ENCODE assay signal across 26 cellular contexts in genomic region chr16:48628359-48628985, GRCh38. TPM values are rescaled to one million over a fixed set of nuclear protein-coding genes. Genes with fewer than 3 reads are reported as not detected.
DNase-seq lines count a peak whose midpoint lies in the region; ATAC-seq and TF ChIP-seq lines count a peak whose summit lies in the region.
"Had no signal": no experiment of that assay in that cellular context is flagged by ENCODE, and none has a peak within 500 bp of the region (broad histone marks: within the 10 kb centered on the region; RNA-seq: fewer than 3 reads in every experiment).

No MANE protein-coding gene starts in this region.

- no peak overlapping the region for H3K23ac ChIP-seq in IMR-90 (ENCODE audit: low read depth, low read length)

- H3K18ac ChIP-seq in IMR-90 (ENCODE audit: low read depth, low read length), result no peak overlapping the region

- H4K91ac ChIP-seq in IMR-90 (ENCODE audit: insufficient read depth, low read depth, low read length), result no peak overlapping the region

- H3K36me3 ChIP-seq in IMR-90 (ENCODE audit: control insufficient read depth, insufficient read depth, low read length), result no peaks in the 10 kb centered on the region
- no peaks in the 10 kb centered on the region for H3K36me3 ChIP-seq in esophagus muscularis mucosa
- H3K36me3 ChIP-seq in sigmoid colon, result no peaks in the 10 kb centered on the region
- H3K36me3 ChIP-seq: BLaER1 treated with 17β-estradiol and CSF1 and Interleukin-3, amounts not matched to agents 10 nM and 100 nM; Peyer's patch; SJCRH30 had no signal

- TF ChIP-seq EP300 in esophagus muscularis mucosa (IDR thresholded peaks at IDR 0.05) (no peak), sigmoid colon (IDR thresholded peaks at IDR 0.05) (no peak)

- no peak overlapping the region for H2BK5ac ChIP-seq in IMR-90 (ENCODE audit: low read depth, low read length, poor library complexity, severe bottlenecking)

- dilution Hi-C loops in IMR-90 (cut with HindIII; ENCODE audit: low sequenced_read_pairs, unreplicated experiment), result no loop called here

- no peak overlapping the region for H2BK20ac ChIP-seq in IMR-90 (ENCODE audit: low read depth, low read length)

- TF ChIP-seq CTCF in IMR-90 (conservative IDR thresholded peaks at IDR 0.05; ENCODE audit: low read depth, low read length), result no peak
- TF ChIP-seq CTCF in esophagus muscularis mucosa (IDR thresholded peaks at IDR 0.05), result no peak
- TF ChIP-seq CTCF in sigmoid colon (IDR thresholded peaks at IDR 0.05), result no peak

- POLR2A ChIA-PET in activated CD4-positive, alpha-beta T cell treated with anti-CD3 and anti-CD28 coated beads for 36 hours (lab: Charles Lee), result interaction anchor here (0.6 kb wide), 1 partner anchor 208 kb away, joined by 4 read pairs; no protein-coding TSS in a partner anchor
- POLR2A ChIA-PET in IMR-90 (lab: Charles Lee; ENCODE audit: unreplicated experiment), result no interaction called here

- H3K4ac ChIP-seq in IMR-90 (ENCODE audit: low read depth, low read length), result no peak overlapping the region

- no peak overlapping the region for H3K27ac Mint-ChIP-seq in activated CD4-positive, alpha-beta T cell treated with anti-CD3 and anti-CD28 coated beads, Interleukin-2, amount 10 ng/mL, durations not matched to agents 24 days and 14 days
- no peak overlapping the region for H3K27ac Mint-ChIP-seq in activated CD4-positive, alpha-beta T cell treated with anti-CD3 and anti-CD28 coated beads for 36 hours
- H3K27ac Mint-ChIP-seq: CD4-positive, alpha-beta memory T cell; HFFc6 had no signal

- H3K4me1 ChIP-seq in IMR-90 (ENCODE audit: control insufficient read depth, insufficient read depth, low read length) (peaks cover 2% of the 10 kb centered on the region; the same call in 1 of the 2 replicates), esophagus muscularis mucosa (peaks cover 7 to 21% (median 19%) of the 10 kb centered on the region in 4 donors), sigmoid colon (peaks cover 0 to 17% (median 12%) of the 10 kb centered on the region in 4 donors)
- H3K4me1 ChIP-seq: SJCRH30 had no signal

- intact Hi-C loops in activated CD4-positive, alpha-beta T cell treated with anti-CD3 and anti-CD28 coated beads, Interleukin-2, amount 10 ng/mL, durations not matched to agents 24 days and 14 days (cut with micrococcal nuclease), result no loop called here
- intact Hi-C loops in activated CD4-positive, alpha-beta T cell treated with anti-CD3 and anti-CD28 coated beads for 36 hours (cut with DNase I, micrococcal nuclease), result loop anchor here in 1 of 2 experiments (5.0 kb wide), 1 partner anchor 381 kb away; the partner anchor contains the start of gene ABCC11
- intact Hi-C loops in IMR-90 (cut with micrococcal nuclease), result no loop called here
- intact Hi-C loops in esophagus muscularis mucosa (cut with DNase I), result loop anchor here (10.0 kb wide), 1 partner anchor 384 kb away; the partner anchor contains the start of genes ABCC11 and LONP2
- intact Hi-C loops in sigmoid colon (cut with DNase I), result no loop called here

- no peaks in the 10 kb centered on the region for H4K20me1 ChIP-seq in IMR-90 (ENCODE audit: insufficient read depth, low read length)
- H4K20me1 ChIP-seq: BLaER1 treated with 17β-estradiol and CSF1 and Interleukin-3, amounts not matched to agents 10 nM and 100 nM had no signal

- H3K9ac ChIP-seq in IMR-90 (ENCODE audit: low read depth, low read length), result no peak overlapping the region
- H3K9ac ChIP-seq: BLaER1 treated with 17β-estradiol and CSF1 and Interleukin-3, amounts not matched to agents 10 nM and 100 nM had no signal

- no peak overlapping the region for H3K4me2 ChIP-seq in IMR-90 (ENCODE audit: low read depth, low read length)
- H3K4me2 ChIP-seq: BLaER1 treated with 17β-estradiol and CSF1 and Interleukin-3, amounts not matched to agents 10 nM and 100 nM had no signal

- no peak overlapping the region for H3K4me3 ChIP-seq in IMR-90 (ENCODE audit: insufficient read depth, low read depth, low read length)
- H3K4me3 ChIP-seq in esophagus muscularis mucosa, result no peak overlapping the region
- H3K4me3 ChIP-seq in sigmoid colon, result no peak overlapping the region
- H3K4me3 ChIP-seq: BLaER1 treated with 17β-estradiol and CSF1 and Interleukin-3, amounts not matched to agents 10 nM and 100 nM; Peyer's patch; SJCRH30 had no signal

- H3K9me3 ChIP-seq in IMR-90 (ENCODE audit: control insufficient read depth, insufficient read depth, low read length) (no peaks in the 10 kb centered on the region), esophagus muscularis mucosa (no peaks in the 10 kb centered on the region), sigmoid colon (no peaks in the 10 kb centered on the region)
- H3K9me3 ChIP-seq: BLaER1 treated with 17β-estradiol and CSF1 and Interleukin-3, amounts not matched to agents 10 nM and 100 nM; Caco-2; Peyer's patch; SJCRH30 had no signal

- H2AK9ac ChIP-seq in IMR-90 (replicated peaks; ENCODE audit: low read depth, low read length, poor library complexity), result peak overlapping the region; percentile 50

- ATAC-seq in activated CD4-positive, alpha-beta T cell treated with anti-CD3 and anti-CD28 coated beads for 36 hours, result no peak
- no peak for ATAC-seq in IMR-90 (ENCODE audit: low read depth)

- no peak overlapping the region for H3K4me3 Mint-ChIP-seq in activated CD4-positive, alpha-beta T cell treated with anti-CD3 and anti-CD28 coated beads, Interleukin-2, amount 10 ng/mL, durations not matched to agents 24 days and 14 days
- H3K4me3 Mint-ChIP-seq in activated CD4-positive, alpha-beta T cell treated with anti-CD3 and anti-CD28 coated beads for 36 hours, result no peak overlapping the region
- H3K4me3 Mint-ChIP-seq: CD4-positive, alpha-beta memory T cell; H9; HFFc6 had no signal

- no peaks in the 10 kb centered on the region for H3K79me1 ChIP-seq in IMR-90 (ENCODE audit: low read depth in 1 of 2, low read length in 2 of 2)

- peaks cover 10% of the 10 kb centered on the region for H3K27me3 Mint-ChIP-seq in activated CD4-positive, alpha-beta T cell treated with anti-CD3 and anti-CD28 coated beads, Interleukin-2, amount 10 ng/mL, durations not matched to agents 24 days and 14 days
- no peaks in the 10 kb centered on the region for H3K27me3 Mint-ChIP-seq in activated CD4-positive, alpha-beta T cell treated with anti-CD3 and anti-CD28 coated beads for 36 hours

- H3K9me1 ChIP-seq in IMR-90 (ENCODE audit: insufficient read depth, low read length), result no peaks in the 10 kb centered on the region

- H2AK5ac ChIP-seq in IMR-90 (ENCODE audit: low read depth, low read length), result no peak overlapping the region

- no peak overlapping the region for H3K14ac ChIP-seq in IMR-90 (replicated peaks; ENCODE audit: low read depth, low read length)

- in situ Hi-C loops in IMR-90 (cut with MboI; ENCODE audit: low sequenced_read_pairs), result loop anchor here (5.0 kb wide), 2 partner anchors 276 to 391 kb away; no protein-coding TSS in a partner anchor

- H3K4me1 Mint-ChIP-seq in activated CD4-positive, alpha-beta T cell treated with anti-CD3 and anti-CD28 coated beads, Interleukin-2, amount 10 ng/mL, durations not matched to agents 24 days and 14 days, result peaks cover 11% of the 10 kb centered on the region
- H3K4me1 Mint-ChIP-seq in activated CD4-positive, alpha-beta T cell treated with anti-CD3 and anti-CD28 coated beads for 36 hours, result peaks cover 11% of the 10 kb centered on the region

- H4K5ac ChIP-seq in IMR-90 (ENCODE audit: low read depth, low read length), result no peak overlapping the region

- H3K36me3 Mint-ChIP-seq in activated CD4-positive, alpha-beta T cell treated with anti-CD3 and anti-CD28 coated beads, Interleukin-2, amount 10 ng/mL, durations not matched to agents 24 days and 14 days (ENCODE audit: low read depth), result no peaks in the 10 kb centered on the region
- H3K36me3 Mint-ChIP-seq in activated CD4-positive, alpha-beta T cell treated with anti-CD3 and anti-CD28 coated beads for 36 hours (ENCODE audit: low read depth), result no peaks in the 10 kb centered on the region
- H3K36me3 Mint-ChIP-seq: CD4-positive, alpha-beta memory T cell had no signal

- no TSS peak for BruUV-seq in IMR-90 (replicated peaks; lab: Mats Ljungman, UMichigan)

- H2AFZ ChIP-seq in IMR-90 (replicated peaks; ENCODE audit: low read length, poor library complexity), result peak overlapping the region; percentile 34

- H3K56ac ChIP-seq in IMR-90 (ENCODE audit: extremely low read depth, insufficient read depth, low read length), result no peak overlapping the region

- no peak for TF ChIP-seq RAD21 in IMR-90 (IDR thresholded peaks at IDR 0.05; ENCODE audit: low read length)

- no peak for TF ChIP-seq POLR2A in IMR-90 (IDR thresholded peaks at IDR 0.05; ENCODE audit: low read depth, low read length)
- TF ChIP-seq POLR2A in esophagus muscularis mucosa (IDR thresholded peaks at IDR 0.05; ENCODE audit: low read depth), result no peak
- no peak for TF ChIP-seq POLR2A in sigmoid colon (IDR thresholded peaks at IDR 0.05)

- no peak overlapping the region for H2BK120ac ChIP-seq in IMR-90 (ENCODE audit: low read depth, low read length)

- no peaks in the 10 kb centered on the region for H3K9me3 Mint-ChIP-seq in activated CD4-positive, alpha-beta T cell treated with anti-CD3 and anti-CD28 coated beads, Interleukin-2, amount 10 ng/mL, durations not matched to agents 24 days and 14 days
- H3K9me3 Mint-ChIP-seq in activated CD4-positive, alpha-beta T cell treated with anti-CD3 and anti-CD28 coated beads for 36 hours (ENCODE audit: low read depth), result no peaks in the 10 kb centered on the region
- H3K9me3 Mint-ChIP-seq: HFFc6 had no signal

- CTCF ChIA-PET in activated CD4-positive, alpha-beta T cell treated with anti-CD3 and anti-CD28 coated beads for 36 hours (lab: Charles Lee), result interaction anchor here (1.3 to 5.4 kb wide), 6 partner anchors 15 to 272 kb away, joined by 4 to 45 read pairs (median 6); no protein-coding TSS in a partner anchor
- CTCF ChIA-PET in IMR-90 (lab: Yijun Ruan, JAX), result no interaction called here

- 94% methylated on average over 6 of the region's 9 CpGs; no CpG with 5 or more reads in 1 of the 2 experiments for WGBS in IMR-90 (ENCODE audit: extremely low coverage in 2 of 2, insufficient read length in 1 of 2), 2 experiments
- WGBS in esophagus muscularis mucosa, result 88% methylated on average over 9 of the region's 9 CpGs
- WGBS in sigmoid colon, 2 donors, result 86 to 92% methylated on average over 9 of the region's 9 CpGs

- H3K27ac ChIP-seq in IMR-90 (ENCODE audit: insufficient read depth, low read length), result no peak overlapping the region
- no peak overlapping the region for H3K27ac ChIP-seq in esophagus muscularis mucosa (replicated peaks in 1 of 4)
- H3K27ac ChIP-seq in sigmoid colon, result no peak overlapping the region
- H3K27ac ChIP-seq: BLaER1 treated with 17β-estradiol and CSF1 and Interleukin-3, amounts not matched to agents 10 nM and 100 nM; Peyer's patch; SJCRH30 had no signal

- H2BK15ac ChIP-seq in IMR-90 (ENCODE audit: low read depth, low read length), result no peak overlapping the region

- H3K27me3 ChIP-seq in IMR-90 (ENCODE audit: control insufficient read depth, insufficient read depth, low read length) (no peaks in the 10 kb centered on the region; the same call in 1 of the 2 replicates), esophagus muscularis mucosa (no peaks in the 10 kb centered on the region), sigmoid colon (no peaks in the 10 kb centered on the region)
- H3K27me3 ChIP-seq: BLaER1 treated with 17β-estradiol and CSF1 and Interleukin-3, amounts not matched to agents 10 nM and 100 nM; Peyer's patch; SJCRH30 had no signal

- no peak overlapping the region for H4K8ac ChIP-seq in IMR-90 (ENCODE audit: low read depth in 2 of 2, low read length in 2 of 2)

- DNase-seq in activated CD4-positive, alpha-beta T cell treated with anti-CD3 and anti-CD28 coated beads, Interleukin-2, amount 10 ng/mL, durations not matched to agents 24 days and 14 days, result peak; percentile 53
- no peak for DNase-seq in activated CD4-positive, alpha-beta T cell treated with anti-CD3 and anti-CD28 coated beads for 36 hours
- no peak for DNase-seq in IMR-90
- DNase-seq in esophagus muscularis mucosa (ENCODE audit: extremely low spot score), result peak; percentile 79
- DNase-seq in sigmoid colon, result peak; percentile 11
- no peak for DNase-seq in stimulated activated CD4-positive, alpha-beta T cell treated with anti-CD3 and anti-CD28 coated beads, Interleukin-4, amount 100 ng/mL, for 1 hour
- DNase-seq in LoVo (ENCODE audit: low spot score), result no peak
- DNase-seq in NCI-H1105 treated with DMSO at 0.1 percent for 48 hours (lab: John Stamatoyannopoulos, UW), result no peak
- DNase-seq: 8988T; Caco-2; CD4-positive, alpha-beta memory T cell; DMS 273 treated with DMSO at 0.1 percent for 48 hours; DMS79 treated with DMSO at 0.1 percent for 48 hours; H9; HFFc6; KBM-7; NCI-H1092; NCI-H1436 treated with DMSO at 0.1 percent for 48 hours; NCI-H1930; NCI-H345; NCI-H524; NCI-H774; NK-92 treated with Interleukin-12 subunit alpha and Interleukin-12 subunit beta, amount 100 ng/mL, for 24 hours; SJCRH30 had no signal

RNA-seq across cellular contexts. Expression of gene N4BP1, which starts 18.5 kb away (rescaled TPM):
- 41.8 and 44.4 TPM in 2 replicates for total RNA-seq in activated CD4-positive, alpha-beta T cell treated with anti-CD3 and anti-CD28 coated beads, Interleukin-2, amount 10 ng/mL, durations not matched to agents 24 days and 14 days
- 10 to 100 TPM; 49.2 to 69.4 TPM for total RNA-seq in activated CD4-positive, alpha-beta T cell treated with anti-CD3 and anti-CD28 coated beads for 36 hours
- 14.0 and 19.4 TPM in 2 replicates for total RNA-seq in IMR-90 (2012; rRNA removed)
- 10.5 and 10.8 TPM in 2 replicates for polyA plus RNA-seq in IMR-90 (2012; rRNA removed)
- polyA plus RNA-seq in IMR-90 (2012; cell fraction: cytosol; rRNA removed), result 3.9 and 4.9 TPM in 2 replicates
- polyA plus RNA-seq in IMR-90 (2012; cell fraction: nucleus; rRNA removed; ENCODE audit: low replicate concordance), result 23.0 and 49.2 TPM in 2 replicates
- total RNA-seq in esophagus muscularis mucosa, result 10 to 100 TPM; 18.3 to 25.9 (median 20.0) TPM
- 10 to 100 TPM; 22.4 to 28.1 (median 26.1) TPM for total RNA-seq in sigmoid colon
- polyA plus RNA-seq in sigmoid colon, result 10 to 100 TPM; 15.1 to 20.4 (median 17.3) TPM

Comparison
In these comparisons a context has a peak if more than half of its experiments do, and no peak if none do; other contexts are left out.
1. DNase-seq: peak in activated CD4-positive, alpha-beta T cell treated with anti-CD3 and anti-CD28 coated beads, Interleukin-2, amount 10 ng/mL, durations not matched to agents 24 days and 14 days (single experiment), esophagus muscularis mucosa (single experiment) and sigmoid colon (single experiment); none in activated CD4-positive, alpha-beta T cell treated with anti-CD3 and anti-CD28 coated beads for 36 hours (single experiment), IMR-90 (single experiment), stimulated activated CD4-positive, alpha-beta T cell treated with anti-CD3 and anti-CD28 coated beads, Interleukin-4, amount 100 ng/mL, for 1 hour (single experiment), LoVo (single experiment) and NCI-H1105 treated with DMSO at 0.1 percent for 48 hours (single experiment).